8 cellular contexts compared by ENCODE assay signal in the genomic region with DNA sequence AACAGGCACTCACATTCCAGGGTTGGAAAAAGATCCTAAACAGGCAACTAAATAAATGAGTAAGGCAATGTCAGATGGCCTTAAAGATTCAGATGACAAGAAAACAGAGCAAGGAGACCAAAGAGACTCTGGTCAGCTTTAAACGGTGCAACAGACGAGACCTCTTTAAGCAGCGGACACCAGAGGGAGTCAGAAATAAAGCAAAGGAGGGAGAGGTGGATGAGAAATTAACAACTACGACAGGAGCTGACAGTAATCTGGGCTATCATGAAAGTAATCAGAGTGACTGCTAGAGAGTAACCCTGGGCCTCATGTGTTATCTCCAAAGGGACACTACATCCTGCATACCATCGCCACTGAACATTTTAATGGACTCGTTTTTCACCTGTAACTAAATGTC. TPM values are rescaled to one million over a fixed set of nuclear protein-coding genes. Genes with fewer than 3 reads are reported as not detected.
DNase-seq lines count a peak whose midpoint lies in the region; ATAC-seq and TF ChIP-seq lines count a peak whose summit lies in the region.

No MANE protein-coding gene starts in this region.

- H3K79me2 ChIP-seq in PC-9 (ENCODE audit: low read depth) (peaks cover 23% of the 10 kb centered on the region), parathyroid adenoma (peaks cover 27% of the 10 kb centered on the region)

- H3K9me3 ChIP-seq in PC-9 (ENCODE audit: insufficient read depth, low read depth): peaks cover 53% of the 10 kb centered on the region
- no peaks in the 10 kb centered on the region for H3K9me3 ChIP-seq in parathyroid adenoma (ENCODE audit: control insufficient read depth, low read length)

- H4K20me1 ChIP-seq in PC-9 (ENCODE audit: insufficient read depth): no peaks in the 10 kb centered on the region

- H3K36me3 ChIP-seq in PC-9 (ENCODE audit: low read depth) (peaks cover 37% of the 10 kb centered on the region), parathyroid adenoma (ENCODE audit: control insufficient read depth, insufficient read depth, low read length) (no peaks in the 10 kb centered on the region)

- peak overlapping the region; percentile 90 for H3K4me3 ChIP-seq in PC-9
- peak overlapping the region; percentile 92 for H3K4me3 ChIP-seq in epithelial cell of proximal tubule (ENCODE audit: low read depth, low read length)
- H3K4me3 ChIP-seq in parathyroid adenoma (ENCODE audit: low read depth, low read length): peak overlapping the region; percentile 74

- POLR2A ChIA-PET in PC-9 (lab: Charles Lee; ENCODE audit: unreplicated experiment): interaction anchor here (0.7 kb wide), 1 partner anchor 189 kb away, joined by 3 read pairs; no protein-coding TSS in a partner anchor

- H3F3A ChIP-seq in PC-9 (ENCODE audit: insufficient read depth, low read depth): 0 out of 2 replicates have a peak, but pooled peaks cover 18% of the 10 kb centered on the region

- intact Hi-C loops in PC-9 (cut with micrococcal nuclease; ENCODE audit: unreplicated experiment): loop anchor here (2.0 to 5.0 kb wide), 2 partner anchors 32 to 74 kb away; a partner anchor contains a TSS

- H3K9ac ChIP-seq in parathyroid adenoma: no peak overlapping the region

- DNase-seq in EH (ENCODE audit: low read depth) (peak; percentile 29), PC-9 (no peak), epithelial cell of proximal tubule (ENCODE audit: low read depth) (no peak), NCI-H2107 (lab: John Stamatoyannopoulos, UW) (no peak)
- DNase-seq in activated CD4-positive, alpha-beta T cell treated with anti-CD3 and anti-CD28 coated beads, Interleukin-2, amount 50 U/mL, for 4 hours: no peak

- peaks cover 13% of the 10 kb centered on the region for H3K4me1 ChIP-seq in PC-9 (replicated peaks; ENCODE audit: insufficient read depth)
- H3K4me1 ChIP-seq in parathyroid adenoma: peaks cover 16% of the 10 kb centered on the region

- H3K27ac ChIP-seq in PC-9 (no peak overlapping the region; the same call in 1 of the 2 replicates), parathyroid adenoma (peak overlapping the region; percentile 75)

- TF ChIP-seq CTCF in PC-9 (conservative IDR thresholded peaks at IDR 0.05) (no peak), epithelial cell of proximal tubule (conservative IDR thresholded peaks at IDR 0.05; ENCODE audit: low read depth, low read length) (peak; percentile 17), parathyroid adenoma (IDR thresholded peaks at IDR 0.05) (no peak)

- H3K27me3 ChIP-seq in PC-9 (ENCODE audit: insufficient read depth, low read depth): no peaks in the 10 kb centered on the region
- H3K27me3 ChIP-seq in parathyroid adenoma (ENCODE audit: control insufficient read depth, insufficient read depth, low read length): no peaks in the 10 kb centered on the region

- BruUV-seq in PC-9 (replicated peaks; lab: Mats Ljungman, UMichigan): no TSS peak

- H3K9me2 ChIP-seq in PC-9 (ENCODE audit: insufficient read depth): no peaks in the 10 kb centered on the region

- no peak for ATAC-seq in GM18498 (IDR thresholded peaks at IDR 0.05; ENCODE audit: unreplicated experiment)
- no peak for ATAC-seq in HG03457 (IDR thresholded peaks at IDR 0.05; ENCODE audit: unreplicated experiment)

- CTCF ChIA-PET in PC-9 (lab: Charles Lee): interaction anchor here (0.6 kb wide), 1 partner anchor 443 kb away, joined by 3 read pairs; no protein-coding TSS in a partner anchor

- H3K4me2 ChIP-seq in PC-9 (peak overlapping the region; percentile 97), parathyroid adenoma (ENCODE audit: low read length) (peak overlapping the region; percentile 88)

- H2AFZ ChIP-seq in PC-9: peak overlapping the region; percentile 96
- H2AFZ ChIP-seq in parathyroid adenoma: peak overlapping the region; percentile 99

RNA-seq across cellular contexts. Expression of a gene that starts 1.1 kb away (rescaled TPM):
- total RNA-seq in PC-9 (2021) (18.2 and 19.8 TPM in 2 replicates), epithelial cell of proximal tubule (1.8 and 4.6 TPM in 2 replicates)

RNA-seq across cellular contexts. Expression of a gene that starts 20.2 kb away (rescaled TPM):
- total RNA-seq in PC-9 (2021): 4.8 and 5.6 TPM in 2 replicates
- total RNA-seq in epithelial cell of proximal tubule: 2.0 and 3.8 TPM in 2 replicates

RNA-seq across cellular contexts. Expression of a gene that starts 25.4 kb away (rescaled TPM):
- total RNA-seq in PC-9 (2021) (2.2 TPM in 2 replicates), epithelial cell of proximal tubule (3.6 and 4.8 TPM in 2 replicates)

RNA-seq across cellular contexts. Expression of a gene that starts 31.4 kb away (rescaled TPM):
- total RNA-seq in PC-9 (2021) (5.2 and 6.5 TPM in 2 replicates), epithelial cell of proximal tubule (1.7 and 2.4 TPM in 2 replicates)

RNA-seq across cellular contexts. Expression of a gene that starts 41.2 kb away (rescaled TPM):
- total RNA-seq in PC-9 (2021) (9.5 and 10.5 TPM in 2 replicates), epithelial cell of proximal tubule (5.4 and 10.3 TPM in 2 replicates)
